ENCODE assay signal across 8 cellular contexts in genomic region chr19:58380736-58381459, GRCh38. TPM values are rescaled to one million over a fixed set of nuclear protein-coding genes. Genes with fewer than 3 reads are reported as not detected.
A peak's percentile ranks its signal among the peaks of the same experiment; 100 is the strongest.
DNase-seq lines count a peak whose midpoint lies in the region; ATAC-seq and TF ChIP-seq lines count a peak whose summit lies in the region.

Gene ZNF837, minus strand, starts transcription at chr19:58381030. Its CDS starts 11,698 bp downstream, at chr19:58369332.

- no peaks in the 10 kb centered on the region for H3K9me3 ChIP-seq in esophagus (ENCODE audit: control insufficient read depth in 2 of 2, insufficient read depth in 1 of 2, low read depth in 1 of 2, low read length in 1 of 2)
- H3K9me3 ChIP-seq in mucosa of rectum (ENCODE audit: control insufficient read depth in 2 of 2, low read length in 2 of 2): no peaks in the 10 kb centered on the region

- peak; percentile 100 for DNase-seq in DMS79 (lab: John Stamatoyannopoulos, UW)
- DNase-seq in KG1 (lab: John Stamatoyannopoulos, UW): peak; percentile 100
- peak; percentile 95 to 97 for DNase-seq in activated T-cell treated with anti-CD3 and anti-CD28 coated beads, Interleukin-2, amount 50 U/mL, for 48 hours
- peak; percentile 92 to 96 for DNase-seq in stimulated activated CD8-positive, alpha-beta memory T cell treated with anti-CD3 and anti-CD28 coated beads, Interleukin-4, amount 100 ng/mL, for 4 hours (ENCODE audit: low read depth in 2 of 2, low spot score in 1 of 2)

- H3K27ac ChIP-seq in esophagus (ENCODE audit: low read depth in 2 of 2, low read length in 1 of 2) (peak within 1 kb of the TSS; percentile 96 to 97), mucosa of rectum (ENCODE audit: low read depth in 2 of 2, low read length in 2 of 2) (peak within 1 kb of the TSS; percentile 92 to 93)

- WGBS in esophagus, 2 donors: 0% methylated on average over 77 of the region's 77 CpGs

- peak within 1 kb of the TSS; percentile 76 to 93 for H3K9ac ChIP-seq in mucosa of rectum (ENCODE audit: low read depth in 1 of 2, low read length in 2 of 2)

- H3K4me3 ChIP-seq in esophagus (ENCODE audit: low read depth in 1 of 2, low read length in 2 of 2) (peak within 1 kb of the TSS; percentile 77 to 88), mucosa of rectum (ENCODE audit: low read length in 2 of 2) (peak within 1 kb of the TSS; percentile 75 to 89)

- H3K4me1 ChIP-seq in esophagus (ENCODE audit: control insufficient read depth in 2 of 2, insufficient read depth in 2 of 2, low read length in 1 of 2): peaks cover 6 to 22% of the 10 kb centered on the region in 2 donors
- H3K4me1 ChIP-seq in mucosa of rectum (ENCODE audit: control insufficient read depth in 2 of 2, insufficient read depth in 2 of 2, low read length in 2 of 2): peaks cover 20 to 21% of the 10 kb centered on the region in 2 donors

- H3K36me3 ChIP-seq in esophagus (ENCODE audit: control insufficient read depth in 2 of 2, insufficient read depth in 2 of 2, low read length in 1 of 2): peaks cover 0 to 2% of the 10 kb centered on the region in 2 donors
- H3K36me3 ChIP-seq in mucosa of rectum (ENCODE audit: control insufficient read depth in 2 of 2, insufficient read depth in 2 of 2, low read length in 2 of 2): no peaks in the 10 kb centered on the region

- H3K27me3 ChIP-seq in esophagus (ENCODE audit: control insufficient read depth in 1 of 2, insufficient read depth in 2 of 2, low read length in 2 of 2): no peaks in the 10 kb centered on the region
- no peaks in the 10 kb centered on the region for H3K27me3 ChIP-seq in mucosa of rectum (ENCODE audit: control insufficient read depth in 2 of 2, insufficient read depth in 2 of 2, low read length in 2 of 2)

- ATAC-seq in GM21737 (IDR thresholded peaks at IDR 0.05; ENCODE audit: unreplicated experiment): peak; percentile 81

TF ChIP-seq in PFSK-1, 5 proteins besides CTCF, POLR2A, EP300 and RAD21:
- TF ChIP-seq REST (IDR thresholded peaks at IDR 0.05; ENCODE audit: insufficient read depth in 1 of 2, low read depth in 2 of 2, low read length in 2 of 2) (peak in 1 of 2 experiments; percentile 24; a peak in 1 of 4 replicates), TAF1 (IDR thresholded peaks at IDR 0.05; ENCODE audit: borderline replicate concordance, insufficient read depth, low read length) (peak; percentile 93), SIN3A (IDR thresholded peaks at IDR 0.05; ENCODE audit: borderline replicate concordance, insufficient read depth, low read length) (peak; percentile 65; the same call in 1 of the 2 replicates), POLR2AphosphoS5 (IDR thresholded peaks at IDR 0.05; ENCODE audit: low read depth, low read length) (peak; percentile 93), FOXP2 (optimal IDR thresholded peaks at IDR 0.05; ENCODE audit: borderline replicate concordance, extremely low read depth, extremely low read length, insufficient read depth) (peak; percentile 91)

RNA-seq across cellular contexts. Expression of gene ZNF837, which starts in this region (rescaled TPM):
- polyA plus RNA-seq in PFSK-1 (2012; ENCODE audit: insufficient read length, low read depth): 4.5 TPM
- polyA plus RNA-seq in esophagus: 1 to 10 TPM; 2.5 to 2.8 TPM

Comparison
In these comparisons a context has a peak if more than half of its experiments do, and no peak if none do; other contexts are left out.
1. Peak in every context shown above with its lines: DNase-seq, ATAC-seq, H3K4me3 ChIP-seq and H3K27ac ChIP-seq.